ENCODE assay signal across 8 cellular contexts in the genomic region with DNA sequence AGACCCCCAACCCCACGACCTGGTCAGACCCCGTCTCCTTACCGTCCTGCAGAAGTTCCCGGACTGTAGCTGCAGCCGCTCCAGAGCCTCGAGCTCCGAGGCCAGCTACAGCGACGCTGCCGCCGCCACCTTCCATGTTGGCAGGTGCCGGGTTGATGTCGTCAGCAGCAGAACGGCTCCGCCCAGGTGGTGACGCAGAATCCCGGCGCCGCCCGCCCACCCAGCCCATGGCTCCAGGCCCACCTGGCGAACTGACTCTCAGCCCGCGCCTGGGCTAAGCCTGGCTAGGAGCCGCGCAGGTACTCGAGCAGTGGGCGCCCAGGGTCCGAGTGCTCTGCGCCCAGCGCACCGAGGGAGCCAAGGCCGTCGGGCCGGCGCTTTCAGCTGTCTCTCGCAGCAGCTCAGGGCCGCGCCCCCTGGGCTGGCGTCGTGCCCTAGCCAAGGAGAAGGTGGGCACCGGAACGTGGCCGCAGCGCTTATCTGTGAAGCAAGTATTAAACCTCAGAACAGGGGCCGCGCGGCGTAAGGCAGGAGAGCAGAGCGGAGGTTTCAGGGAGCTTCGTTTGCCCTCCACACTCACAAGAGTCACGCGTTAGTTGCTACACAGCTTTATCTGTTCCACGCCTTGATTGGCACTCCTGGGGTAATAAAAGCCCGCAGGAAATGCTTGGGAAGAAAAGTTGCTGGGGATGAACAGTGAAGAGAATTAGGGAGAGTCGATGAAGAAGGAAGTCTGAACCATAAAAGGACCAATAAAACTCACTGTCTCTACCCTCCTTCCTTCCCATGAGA.
DNase-seq lines count a peak whose midpoint lies in the region; ATAC-seq lines count a peak whose summit lies in the region.

A gene (minus strand): TSS at position 160 of the 792 bp plus-strand sequence. CDS start 24 bp downstream, at position 136.
A gene with protein sequence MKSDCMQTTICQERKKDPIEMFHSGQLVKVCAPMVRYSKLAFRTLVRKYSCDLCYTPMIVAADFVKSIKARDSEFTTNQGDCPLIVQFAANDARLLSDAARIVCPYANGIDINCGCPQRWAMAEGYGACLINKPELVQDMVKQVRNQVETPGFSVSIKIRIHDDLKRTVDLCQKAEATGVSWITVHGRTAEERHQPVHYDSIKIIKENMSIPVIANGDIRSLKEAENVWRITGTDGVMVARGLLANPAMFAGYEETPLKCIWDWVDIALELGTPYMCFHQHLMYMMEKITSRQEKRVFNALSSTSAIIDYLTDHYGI (plus strand): TSS at position 211 of the 792 bp plus-strand sequence. CDS start 3,100 bp downstream, outside the sequence.

- H3K27me3 ChIP-seq in ACC112 (ENCODE audit: insufficient read depth, low read length), result no peaks in the 10 kb centered on the region

- peaks cover 38% of the 10 kb centered on the region for H3K4me1 ChIP-seq in ACC112 (ENCODE audit: control insufficient read depth, insufficient read depth, low read length, unreplicated experiment)

- peak within 1 kb of the TSS; percentile 95 for H3K4me3 ChIP-seq in ACC112 (ENCODE audit: low read depth, low read length)

- peaks cover 51% of the 10 kb centered on the region for H3K79me2 ChIP-seq in ACC112 (ENCODE audit: control insufficient read depth, insufficient read depth, low read length, unreplicated experiment)

- DNase-seq in NCI-H2171 treated with DMSO at 0.1 percent for 48 hours (lab: John Stamatoyannopoulos, UW) (peak; percentile 77), caudate nucleus (lab: John Stamatoyannopoulos, UW) (peak in 60 of 61 donors; percentile 19 to 90 (median 74)), iris pigment epithelial cell (ENCODE audit: low read depth) (peak; percentile 81)
- DNase-seq in activated CD4-positive, CD25-positive, alpha-beta regulatory T cell (lab: John Stamatoyannopoulos, UW), result peak; percentile 78 to 80 (median 79)
- peak; percentile 83 for DNase-seq in stimulated activated CD4-positive, alpha-beta T cell treated with anti-CD3 and anti-CD28 coated beads, Interleukin-12 subunit alpha, Interleukin-12 subunit beta, amount 100 ng/mL, for 4 hours

- ATAC-seq in GM18861 (IDR thresholded peaks at IDR 0.05; ENCODE audit: unreplicated experiment), result peak; percentile 93
- peak; percentile 94 for ATAC-seq in HG03066 (IDR thresholded peaks at IDR 0.05; ENCODE audit: low read depth, unreplicated experiment)

- no peaks in the 10 kb centered on the region; the same call in 1 of the 2 replicates for H3K36me3 ChIP-seq in ACC112 (ENCODE audit: insufficient read depth, low read length)

- H3K27ac ChIP-seq in ACC112 (ENCODE audit: low read depth, low read length) (peak within 1 kb of the TSS; percentile 85), caudate nucleus (ENCODE audit: low read depth, low read length) (peak within 1 kb of the TSS; percentile 92)

- peak within 1 kb of the TSS; percentile 98 for H2AFZ ChIP-seq in ACC112 (ENCODE audit: low read length, unreplicated experiment)

Comparison
In these comparisons a context has a peak if more than half of its experiments do, and no peak if none do; other contexts are left out.
1. Peak in every context shown above with its lines: DNase-seq, ATAC-seq, H3K4me3 ChIP-seq and H3K27ac ChIP-seq.